8 cellular contexts compared by ENCODE assay signal in genomic region chr20:45934587-45935415, GRCh38. TPM values are rescaled to one million over a fixed set of nuclear protein-coding genes. Genes with fewer than 3 reads are reported as not detected.
A peak's percentile ranks its signal among the peaks of the same experiment; 100 is the strongest.
DNase-seq lines count a peak whose midpoint lies in the region; ATAC-seq, FAIRE-seq and TF ChIP-seq lines count a peak whose summit lies in the region.

TSS of gene PCIF1 (plus strand) at chr20:45934683. CDS start at chr20:45939000, 4,317 bp downstream.

- peak within 1 kb of the TSS; percentile 89 to 95 for H3K4me3 ChIP-seq in kidney (ENCODE audit: low read length in 2 of 2)

- H3K4me1 ChIP-seq in kidney (ENCODE audit: control insufficient read depth in 1 of 2, insufficient read depth in 1 of 2, low read depth in 1 of 2, low read length in 2 of 2): peaks cover 5 to 8% of the 10 kb centered on the region in 2 donors

- no peak for FAIRE-seq in kidney (lab: Jason Lieb, UNC)

- H3K36me3 ChIP-seq in kidney (ENCODE audit: control insufficient read depth in 1 of 2, insufficient read depth in 2 of 2, low read length in 2 of 2): peaks cover 20 to 24% of the 10 kb centered on the region in 2 donors

- no peaks in the 10 kb centered on the region for H3K9me3 ChIP-seq in kidney (ENCODE audit: control insufficient read depth in 1 of 2, low read length in 2 of 2)

- peak within 1 kb of the TSS; percentile 86 to 98 for H3K9ac ChIP-seq in kidney (ENCODE audit: low read length in 2 of 2)

- intact Hi-C loops in kidney (cut with DNase I): no loop called here

- DNase-seq in Ammon's horn (ENCODE audit: low spot score) (peak; percentile 98), GM19238 (ENCODE audit: insufficient read length, low spot score) (peak; percentile 98), NCI-H510A (lab: John Stamatoyannopoulos, UW) (peak; percentile 94), cerebellar nuclear complex (lab: John Stamatoyannopoulos, UW) (peak; percentile 90 to 96), kidney (peak; percentile 99)
- peak; percentile 98 for DNase-seq in activated CD4-positive, alpha-beta T cell treated with anti-CD3 and anti-CD28 coated beads for 1 hour
- DNase-seq in stimulated activated CD4-positive, alpha-beta T cell treated with anti-CD3 and anti-CD28 coated beads, Interleukin-15, amount 100 ng/mL, for 1 hour (ENCODE audit: low read depth in 1 of 2, low spot score in 1 of 2): peak; percentile 97 to 98

- TF ChIP-seq CTCF in kidney (IDR thresholded peaks at IDR 0.05; ENCODE audit: borderline replicate concordance, extremely low read depth, insufficient read depth): peak; percentile 1

- ATAC-seq in HG03439 (IDR thresholded peaks at IDR 0.05; ENCODE audit: unreplicated experiment): peak; percentile 78

- peak within 1 kb of the TSS; percentile 99 to 100 for H3K27ac ChIP-seq in kidney (ENCODE audit: low read depth in 2 of 2, low read length in 2 of 2)

RNA-seq across cellular contexts. Expression of gene PCIF1, which starts in this region (rescaled TPM):
- total RNA-seq in kidney: 43.1 TPM
- polyA plus RNA-seq in kidney (ENCODE audit: insufficient read depth, low read depth, low replicate concordance): 27.4 TPM

Comparison
In these comparisons a context has a peak if more than half of its experiments do, and no peak if none do; other contexts are left out.
1. Peak in every context shown above with its lines: DNase-seq, ATAC-seq, H3K4me3 ChIP-seq and H3K27ac ChIP-seq.